1 cellular context compared by ENCODE assay signal in the genomic region with DNA sequence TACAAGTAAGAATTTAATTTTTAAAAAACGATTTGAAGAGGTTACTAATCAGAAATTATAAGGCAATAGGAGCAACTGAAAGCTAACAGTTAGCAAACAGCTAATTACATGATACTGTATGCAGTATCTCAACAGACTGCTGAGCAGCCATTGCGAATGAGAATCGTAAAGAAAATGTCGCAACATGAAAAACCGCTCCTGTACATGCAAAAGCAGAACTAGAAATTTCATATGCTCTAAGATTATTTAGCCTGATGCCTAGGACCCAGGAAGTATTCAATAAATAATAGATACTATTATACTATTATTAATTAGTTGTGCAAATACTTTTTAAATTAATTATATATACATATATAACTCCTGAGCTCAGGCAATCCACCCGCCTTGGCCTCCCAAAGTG.
TF ChIP-seq lines count a peak whose summit lies in the region.

No MANE protein-coding gene starts in this region.

TF ChIP-seq in HepG2, 621 proteins besides CTCF, POLR2A, EP300 and RAD21:
- TF ChIP-seq NFIC (IDR thresholded peaks at IDR 0.05; ENCODE audit: low read length) (no peak), CEBPB (IDR thresholded peaks at IDR 0.05; ENCODE audit: borderline replicate concordance, low read depth, low read length) (peak; percentile 16; the same call in 1 of the 2 replicates)
